In the genomic region with DNA sequence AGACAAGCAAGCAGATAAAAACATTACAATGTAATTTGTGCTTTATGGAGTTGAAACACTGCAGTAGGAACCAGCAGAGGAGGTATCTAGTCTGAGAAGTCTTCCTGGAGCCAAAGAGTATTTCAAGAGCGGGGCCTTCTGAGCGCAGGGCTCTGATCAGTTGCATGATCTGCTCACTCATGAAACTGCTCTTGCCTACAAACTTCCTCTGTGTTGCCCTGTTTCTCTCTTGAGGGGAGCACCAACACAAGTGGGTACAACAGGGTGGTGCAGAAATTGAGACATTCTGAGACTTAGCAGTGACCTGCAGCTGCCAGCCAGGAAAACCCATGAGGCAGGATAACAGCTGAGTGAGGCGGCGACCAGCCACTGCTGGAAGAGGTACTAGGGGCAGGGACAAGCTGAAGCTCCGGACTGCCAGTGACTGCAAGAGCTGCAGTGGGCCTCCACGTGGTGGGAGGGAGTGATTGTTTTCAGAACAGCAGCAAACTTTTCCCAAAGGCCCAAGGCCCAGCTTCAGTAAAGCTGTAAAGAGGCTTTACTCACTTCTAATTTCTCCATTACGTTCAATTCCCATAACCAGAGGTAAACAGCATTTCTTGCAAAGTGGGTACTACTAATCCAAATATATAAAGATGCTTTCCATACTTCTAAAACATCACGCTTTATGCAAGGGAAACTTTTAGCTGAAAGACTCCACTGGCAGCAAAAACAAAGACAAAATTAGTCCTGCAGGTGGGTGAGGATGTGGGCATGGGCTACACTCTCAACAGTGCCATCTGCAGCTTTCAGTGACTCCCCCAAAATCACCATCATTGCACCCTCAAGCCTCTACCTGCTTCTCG, we compare ENCODE assay signal across 20 cellular contexts.
"Had no signal": no experiment of that assay in that cellular context is flagged by ENCODE, and none has a peak within 500 bp of the region (broad histone marks: within the 10 kb centered on the region; RNA-seq: fewer than 3 reads in every experiment).

No MANE protein-coding gene starts in this region.

- H3K4me1 ChIP-seq: colonic mucosa, upper lobe of right lung had no signal

- H3K4me3 ChIP-seq: colonic mucosa, lung, psoas muscle, suprapubic skin, upper lobe of right lung had no signal

- H3K27ac Mint-ChIP-seq: activated naive CD4-positive, alpha-beta T cell treated with anti-CD3 and anti-CD28 coated beads, Interleukin-2, amount 10 ng/mL, durations not matched to agents 7 days and 5 days; activated T-helper 17 cell treated with anti-CD3 and anti-CD28 coated beads, Interleukin-2, amount 50 U/mL, for 72 hours; immature natural killer cell; naive thymus-derived CD8-positive, alpha-beta T cell; T-helper 17 cell had no signal

- H3K4me1 Mint-ChIP-seq: activated naive CD4-positive, alpha-beta T cell treated with anti-CD3 and anti-CD28 coated beads, Interleukin-2, amount 10 ng/mL, durations not matched to agents 7 days and 5 days; activated T-helper 17 cell treated with anti-CD3 and anti-CD28 coated beads, Interleukin-2, amount 50 U/mL, for 72 hours; immature natural killer cell; T-helper 17 cell had no signal

- H3K36me3 Mint-ChIP-seq: activated naive CD4-positive, alpha-beta T cell treated with anti-CD3 and anti-CD28 coated beads, Interleukin-2, amount 10 ng/mL, durations not matched to agents 7 days and 5 days had no signal

- H3K36me3 ChIP-seq: colonic mucosa, suprapubic skin, upper lobe of right lung had no signal

- H3K9me3 Mint-ChIP-seq: immature natural killer cell had no signal

- ATAC-seq: activated T-helper 17 cell treated with anti-CD3 and anti-CD28 coated beads, Interleukin-2, amount 50 U/mL, for 72 hours; left cardiac atrium; naive thymus-derived CD8-positive, alpha-beta T cell; sciatic nerve; stimulated activated naive CD8-positive, alpha-beta T cell treated with anti-CD3 and anti-CD28 coated beads, Interleukin-15, Interleukin-2, amounts not matched to agents 100 U/mL and 50 U/mL, for 24 hours; T-helper 17 cell; upper lobe of right lung had no signal

- H3K27ac ChIP-seq: colonic mucosa, epithelial cell of prostate, psoas muscle, suprapubic skin, upper lobe of right lung had no signal

- H3K9me3 ChIP-seq: colonic mucosa, psoas muscle, suprapubic skin, upper lobe of right lung had no signal

- H3K27me3 ChIP-seq: colonic mucosa, suprapubic skin, upper lobe of right lung had no signal

- H3K27me3 Mint-ChIP-seq: activated T-helper 17 cell treated with anti-CD3 and anti-CD28 coated beads, Interleukin-2, amount 50 U/mL, for 72 hours; naive thymus-derived CD8-positive, alpha-beta T cell; T-helper 17 cell had no signal

- H3K4me3 Mint-ChIP-seq: activated naive CD4-positive, alpha-beta T cell treated with anti-CD3 and anti-CD28 coated beads, Interleukin-2, amount 10 ng/mL, durations not matched to agents 7 days and 5 days; activated T-helper 17 cell treated with anti-CD3 and anti-CD28 coated beads, Interleukin-2, amount 50 U/mL, for 72 hours; immature natural killer cell; naive thymus-derived CD8-positive, alpha-beta T cell; T-helper 17 cell had no signal

- DNase-seq: activated CD4-positive, alpha-beta T cell treated with anti-CD3 and anti-CD28 coated beads, Interleukin-2, amount 50 U/mL, for 1 hour; activated naive CD4-positive, alpha-beta T cell treated with anti-CD3 and anti-CD28 coated beads, Interleukin-2, amount 10 ng/mL, durations not matched to agents 7 days and 5 days; activated T-cell treated with anti-CD3 and anti-CD28 coated beads for 4 hours; colonic mucosa; effector CD4-positive, alpha-beta T cell; hippocampal formation; immature natural killer cell; left cardiac atrium; naive thymus-derived CD8-positive, alpha-beta T cell; occipital lobe; stimulated activated CD4-positive, alpha-beta T cell treated with anti-CD3 and anti-CD28 coated beads, Interleukin-12 subunit alpha, Interleukin-12 subunit beta, amount 100 ng/mL, for 4 hours; stimulated activated naive CD8-positive, alpha-beta T cell treated with anti-CD3 and anti-CD28 coated beads, Interleukin-15, Interleukin-2, amounts not matched to agents 100 U/mL and 50 U/mL, for 24 hours; T-helper 17 cell; upper lobe of right lung had no signal
